ENCODE assay signal across 8 cellular contexts in the genomic region with DNA sequence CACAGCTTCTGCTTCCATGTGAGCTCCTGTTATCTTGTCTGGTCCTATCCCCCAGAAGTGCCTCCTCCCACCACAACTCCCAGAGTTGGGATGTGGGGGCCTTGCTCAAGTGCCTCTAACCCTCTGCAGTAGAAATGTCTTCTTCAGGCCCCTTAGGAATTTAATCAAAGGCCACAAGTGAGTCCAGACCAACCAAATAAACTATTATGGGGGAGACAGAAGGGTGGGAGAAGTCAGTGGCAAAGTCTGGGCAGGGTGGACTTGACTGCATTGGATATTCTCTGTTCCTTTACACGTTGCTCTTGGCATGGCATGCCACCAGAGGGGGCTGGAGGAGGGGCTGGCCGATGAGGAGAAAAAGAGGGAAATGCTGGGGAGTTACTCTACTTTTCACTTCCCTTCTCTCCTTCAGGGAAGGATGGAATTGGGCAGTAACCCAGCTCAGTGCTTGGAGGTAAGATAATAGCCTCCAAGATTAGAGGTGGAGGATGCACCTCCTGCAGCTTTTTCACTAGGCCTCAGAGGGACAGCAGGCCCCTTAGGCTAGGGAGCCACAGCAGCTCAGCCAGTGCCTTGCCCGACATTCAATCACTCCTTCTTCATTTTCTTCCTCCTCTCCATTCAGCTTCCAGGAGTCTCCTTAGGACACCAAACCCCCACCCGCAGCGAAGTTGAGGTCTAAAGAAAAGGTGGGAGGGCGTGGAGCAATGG. TPM values are rescaled to one million over a fixed set of nuclear protein-coding genes. Genes with fewer than 3 reads are reported as not detected.
A peak's percentile ranks its signal among the peaks of the same experiment; 100 is the strongest.
DNase-seq lines count a peak whose midpoint lies in the region; ATAC-seq, FAIRE-seq and TF ChIP-seq lines count a peak whose summit lies in the region.

No MANE protein-coding gene starts in this region.

- CTCF ChIA-PET in activated CD4-positive, alpha-beta T cell treated with anti-CD3 and anti-CD28 coated beads, Interleukin-2, amount 10 ng/mL, durations not matched to agents 7 days and 5 days (lab: Charles Lee), result interaction anchor here (0.6 to 2.3 kb wide), 5 partner anchors 9 to 93 kb away, joined by 3 to 9 read pairs (median 4); no protein-coding TSS in a partner anchor
- CTCF ChIA-PET in GM12878 (lab: Yijun Ruan, JAX), result interaction anchor here (0.9 to 3.5 kb wide), 9 partner anchors 9 to 64 kb away, joined by 3 to 33 read pairs (median 7); a partner anchor contains a TSS

- WGBS in GM12878 (ENCODE audit: insufficient coverage, insufficient replicate concordance, low lambda C conversion rate, missing lambda C conversion rate), result 65% methylated on average over 6 of the region's 6 CpGs
- no CpG with 5 or more reads among the region's 6 CpGs for WGBS in neuronal stem cell (ENCODE audit: extremely low coverage in 2 of 2, insufficient read length in 2 of 2, insufficient replicate concordance in 1 of 2), 2 donors
- WGBS in small intestine, 3 donors, result 64 to 70% (median 67%) methylated on average over 6 of the region's 6 CpGs

- no peak overlapping the region for H4K91ac ChIP-seq in neuronal stem cell (ENCODE audit: low read depth, low read length, poor library complexity)

- no peak overlapping the region for H2BK15ac ChIP-seq in neuronal stem cell (ENCODE audit: low read length)

- H2AFZ ChIP-seq in GM12878 (ENCODE audit: control insufficient read depth, low read depth, low read length), result 0 out of 2 replicates have a peak overlapping the region, but pooled peaks have one; percentile 13
- peak overlapping the region; percentile 25 for H2AFZ ChIP-seq in neuronal stem cell (ENCODE audit: low read length)

- peak; percentile 28; the same call in 1 of the 2 replicates for TF ChIP-seq RAD21 in GM12878 (IDR thresholded peaks at IDR 0.05; ENCODE audit: insufficient read depth, low read depth, low read length)

- no peaks in the 10 kb centered on the region for H3K9me3 ChIP-seq in GM12878 (replicated peaks; ENCODE audit: control insufficient read depth, insufficient read depth, low read length)
- no peaks in the 10 kb centered on the region for H3K9me3 ChIP-seq in neuronal stem cell (replicated peaks in 1 of 2; ENCODE audit: control insufficient read depth in 2 of 2, insufficient read depth in 1 of 2, low read depth in 1 of 2, low read length in 2 of 2)
- no peaks in the 10 kb centered on the region for H3K9me3 ChIP-seq in small intestine (ENCODE audit: control insufficient read depth, low read depth)

- H3K27ac Mint-ChIP-seq in activated CD4-positive, alpha-beta T cell treated with anti-CD3 and anti-CD28 coated beads, Interleukin-2, amount 10 ng/mL, durations not matched to agents 7 days and 5 days, result peak overlapping the region; percentile 97

- peak; percentile 41 for FAIRE-seq in GM12878 (lab: Jason Lieb, UNC)
- no peak for FAIRE-seq in small intestine (lab: Jason Lieb, UNC)
- FAIRE-seq in frontal cortex (lab: Jason Lieb, UNC), result no peak

- peak overlapping the region; percentile 25; the same call in 1 of the 2 replicates for H3K9ac ChIP-seq in GM12878 (ENCODE audit: control insufficient read depth, insufficient read depth, low read length)
- no peak overlapping the region for H3K9ac ChIP-seq in neuronal stem cell (ENCODE audit: low read depth, low read length, poor library complexity)

- peaks cover 2 to 6% of the 10 kb centered on the region in 2 experiments; a peak in 2 of 4 replicates for H3K36me3 ChIP-seq in GM12878 (ENCODE audit: control insufficient read depth in 2 of 2, insufficient read depth in 2 of 2, low read length in 1 of 2)
- H3K36me3 ChIP-seq in neuronal stem cell (replicated peaks in 1 of 2; ENCODE audit: control insufficient read depth in 2 of 2, insufficient read depth in 2 of 2, low read length in 2 of 2), result peaks cover 0 to 14% of the 10 kb centered on the region in 2 donors
- H3K36me3 ChIP-seq in small intestine (ENCODE audit: control insufficient read depth in 2 of 2, insufficient read depth in 2 of 2, low read length in 2 of 2), result no peaks in the 10 kb centered on the region

- no peak for TF ChIP-seq EP300 in GM12878 (IDR thresholded peaks at IDR 0.05; ENCODE audit: borderline replicate concordance in 1 of 2, control insufficient read depth in 1 of 2, low read depth in 2 of 2, low read length in 2 of 2)

- TF ChIP-seq CTCF in GM12878 (IDR thresholded peaks at IDR 0.05 in 2 of 3, conservative IDR thresholded peaks at IDR 0.05 in 1 of 3; ENCODE audit: control insufficient read depth in 2 of 3, extremely low read depth in 1 of 3, insufficient read depth in 1 of 3, low read depth in 3 of 3, low read length in 3 of 3), result peak; percentile 44 to 58 (median 55)

- TF ChIP-seq POLR2A in GM12878 (IDR thresholded peaks at IDR 0.05; ENCODE audit: low read depth, low read length), result no peak

- H3K4me2 ChIP-seq in GM12878 (ENCODE audit: control insufficient read depth, insufficient read depth) (peak overlapping the region; percentile 72), neuronal stem cell (ENCODE audit: insufficient read depth, low read length, poor library complexity, severe bottlenecking) (no peak overlapping the region)

- H3K36me3 Mint-ChIP-seq in activated CD4-positive, alpha-beta T cell treated with anti-CD3 and anti-CD28 coated beads, Interleukin-2, amount 10 ng/mL, durations not matched to agents 7 days and 5 days (ENCODE audit: low read depth), result peaks cover 31% of the 10 kb centered on the region

- H3K18ac ChIP-seq in neuronal stem cell (ENCODE audit: low read length), result peak overlapping the region; percentile 48

- no peaks in the 10 kb centered on the region for H3K79me1 ChIP-seq in neuronal stem cell (ENCODE audit: low read depth, low read length)

- H3K4me3 ChIP-seq in GM12878 (peak overlapping the region; percentile 93; the same call in 1 of the 2 replicates), neuronal stem cell (ENCODE audit: low read length in 2 of 2) (no peak overlapping the region), small intestine (ENCODE audit: low read depth in 1 of 2, low read length in 2 of 2) (no peak overlapping the region)

- H3K27me3 ChIP-seq in GM12878 (replicated peaks in 1 of 2; ENCODE audit: control insufficient read depth in 2 of 2, insufficient read depth in 2 of 2, low read length in 1 of 2) (no peaks in the 10 kb centered on the region; a peak in 1 of 4 replicates), neuronal stem cell (ENCODE audit: control insufficient read depth in 3 of 3, insufficient read depth in 3 of 3, low read depth in 1 of 3, low read length in 3 of 3) (peaks cover 0 to 74% (median 0%) of the 10 kb centered on the region in 3 experiments), small intestine (ENCODE audit: control insufficient read depth in 2 of 2, insufficient read depth in 2 of 2, low read length in 2 of 2) (no peaks in the 10 kb centered on the region)

- no peak overlapping the region for H2BK5ac ChIP-seq in neuronal stem cell (ENCODE audit: low read length)

- H3K27ac ChIP-seq in GM12878 (ENCODE audit: control insufficient read depth, insufficient read depth) (peak overlapping the region; percentile 76; the same call in 1 of the 2 replicates), neuronal stem cell (replicated peaks; ENCODE audit: low read length) (no peak overlapping the region), small intestine (ENCODE audit: low read depth in 1 of 2, low read length in 1 of 2) (no peak overlapping the region)

- SMC1A ChIA-PET in GM12878 (lab: Charles Lee; ENCODE audit: uncharacterized antibody, unreplicated experiment), result interaction anchor here (0.6 to 2.6 kb wide), 10 partner anchors 9 to 362 kb away, joined by 3 to 10 read pairs (median 4); a partner anchor contains a TSS

- intact Hi-C loops in GM12878 (cut with micrococcal nuclease; ENCODE audit: unreplicated experiment), result no loop called here

- no peaks in the 10 kb centered on the region for H4K20me1 ChIP-seq in GM12878 (ENCODE audit: control insufficient read depth, insufficient read depth)

- H4K8ac ChIP-seq in neuronal stem cell (ENCODE audit: low read depth, low read length), result no peak overlapping the region

- H3K27me3 Mint-ChIP-seq in activated CD4-positive, alpha-beta T cell treated with anti-CD3 and anti-CD28 coated beads, Interleukin-2, amount 10 ng/mL, durations not matched to agents 7 days and 5 days, result peaks cover 8% of the 10 kb centered on the region

- no peak overlapping the region for H3K4ac ChIP-seq in neuronal stem cell (ENCODE audit: low read length)

- H3K4me3 Mint-ChIP-seq in activated CD4-positive, alpha-beta T cell treated with anti-CD3 and anti-CD28 coated beads, Interleukin-2, amount 10 ng/mL, durations not matched to agents 7 days and 5 days, result peak overlapping the region; percentile 97

- no TSS peak for BruUV-seq in GM12878 (replicated peaks; lab: Mats Ljungman, UMichigan)

- no peak for DNase-seq in activated CD4-positive, alpha-beta T cell treated with anti-CD3 and anti-CD28 coated beads, Interleukin-2, amount 10 ng/mL, durations not matched to agents 7 days and 5 days
- no peak for DNase-seq in activated CD4-positive, alpha-beta T cell treated with anti-CD3 and anti-CD28 coated beads for 4 hours
- DNase-seq in NCI-H2227 (lab: John Stamatoyannopoulos, UW; ENCODE audit: unreplicated experiment) (peak; percentile 63), GM12878 (ENCODE audit: low read depth, low spot score) (no peak), neuronal stem cell (ENCODE audit: low spot score) (no peak), small intestine (no peak), NCI-H146 (lab: John Stamatoyannopoulos, UW) (no peak), frontal cortex (ENCODE audit: low spot score in 2 of 2) (no peak)

- no peak overlapping the region for H2BK120ac ChIP-seq in neuronal stem cell (ENCODE audit: low read depth, low read length)

- no peak overlapping the region for H2AK5ac ChIP-seq in neuronal stem cell (ENCODE audit: low read depth, low read length)

- peak; percentile 36 for ATAC-seq in GM12878

- no peak overlapping the region for H3K14ac ChIP-seq in neuronal stem cell (ENCODE audit: low read length)

- in situ Hi-C loops in GM12878 (cut with MboI), result no loop called here

- POLR2A ChIA-PET in activated CD4-positive, alpha-beta T cell treated with anti-CD3 and anti-CD28 coated beads, Interleukin-2, amount 10 ng/mL, durations not matched to agents 7 days and 5 days (lab: Charles Lee), result interaction anchor here (0.7 kb wide), 1 partner anchor 12 kb away, joined by 3 read pairs; no protein-coding TSS in a partner anchor
- POLR2A ChIA-PET in GM12878 (lab: Charles Lee), result interaction anchor here (0.5 kb wide), 1 partner anchor 16 kb away, joined by 6 read pairs; no protein-coding TSS in a partner anchor

- H3K23ac ChIP-seq in neuronal stem cell (ENCODE audit: low read depth, low read length, poor library complexity), result no peak overlapping the region

- H3K4me1 ChIP-seq in GM12878 (ENCODE audit: control insufficient read depth, insufficient read depth, low read length) (peaks cover 11% of the 10 kb centered on the region), neuronal stem cell (ENCODE audit: control insufficient read depth in 2 of 2, insufficient read depth in 1 of 2, low read depth in 1 of 2, low read length in 2 of 2) (peaks cover 13 to 14% of the 10 kb centered on the region in 2 donors), small intestine (ENCODE audit: control insufficient read depth in 2 of 2, insufficient read depth in 1 of 2, low read depth in 1 of 2, low read length in 1 of 2) (peaks cover 0 to 2% of the 10 kb centered on the region in 2 donors)

- peaks cover 54% of the 10 kb centered on the region for H3K4me1 Mint-ChIP-seq in activated CD4-positive, alpha-beta T cell treated with anti-CD3 and anti-CD28 coated beads, Interleukin-2, amount 10 ng/mL, durations not matched to agents 7 days and 5 days

- RAD21 ChIA-PET in GM12878 (lab: Charles Lee; ENCODE audit: unreplicated experiment), result interaction anchor here (0.6 to 1.9 kb wide), 4 partner anchors 12 to 342 kb away, joined by 3 to 6 read pairs (median 3); no protein-coding TSS in a partner anchor

- no peak overlapping the region for H2BK12ac ChIP-seq in neuronal stem cell (ENCODE audit: low read length)

- H3K79me2 ChIP-seq in GM12878 (ENCODE audit: control insufficient read depth, insufficient read depth, low read length), result peaks cover 13% of the 10 kb centered on the region

- H3K9me3 Mint-ChIP-seq in activated CD4-positive, alpha-beta T cell treated with anti-CD3 and anti-CD28 coated beads, Interleukin-2, amount 10 ng/mL, durations not matched to agents 7 days and 5 days, result no peaks in the 10 kb centered on the region

RNA-seq across cellular contexts. Expression of a gene that starts 1.2 kb away (rescaled TPM):
- 100 to 1,000 TPM; 306 to 333 TPM for total RNA-seq in activated CD4-positive, alpha-beta T cell treated with anti-CD3 and anti-CD28 coated beads, Interleukin-2, amount 10 ng/mL, durations not matched to agents 7 days and 5 days
- 258 and 299 TPM in 2 replicates for total RNA-seq in GM12878 (2013; cell fraction: nucleolus; rRNA removed)
- 74.6 and 74.9 TPM in 2 replicates for total RNA-seq in GM12878 (2014; rRNA removed)
- total RNA-seq in GM12878 (2014; rRNA removed; fragmentation: Illumina TruSeq; extraction: Trizol), result 41.5 and 45.5 TPM in 2 replicates
- 110 and 135 TPM in 2 replicates for total RNA-seq in GM12878 (2021)
- polyA plus RNA-seq in GM12878 (2011; ENCODE audit: low read depth), result 96.6 TPM
- 61.2 and 115 TPM in 2 replicates for polyA plus RNA-seq in GM12878 (2011; rRNA removed)
- polyA plus RNA-seq in GM12878 (2011; cell fraction: cytosol; rRNA removed), result 117 and 179 TPM in 2 replicates
- 1,109 and 1,353 TPM in 2 replicates for polyA plus RNA-seq in GM12878 (2011; cell fraction: nucleus; rRNA removed)
- 124 and 126 TPM in 2 replicates for polyA plus RNA-seq in GM12878 (2012)
- polyA plus RNA-seq in GM12878 (2014; fragmentation: Illumina TruSeq; extraction: Trizol), result 60.4 and 92.7 TPM in 2 replicates
- 10 to 100 TPM; 55.6 to 65.5 TPM for polyA plus RNA-seq in GM12878 (2014; fragmentation: Nextera tagmentation; extraction: Ambion mirVana)
- polyA plus RNA-seq in GM12878 (2014; rRNA removed), result 129 and 146 TPM in 2 replicates
- polyA plus RNA-seq in GM12878 (2016; fragmentation: Nextera tagmentation; extraction: Ambion mirVana), result 100 to 1,000 TPM; 114 to 122 TPM
- 117 and 189 TPM in 2 replicates for polyA minus RNA-seq in GM12878 (2011; rRNA and poly(A)+ RNA removed)
- polyA minus RNA-seq in GM12878 (2011; cell fraction: cytosol; rRNA and poly(A)+ RNA removed), result 36.4 and 43.8 TPM in 2 replicates
- 211 and 295 TPM in 2 replicates for polyA minus RNA-seq in GM12878 (2011; cell fraction: nucleus; rRNA and poly(A)+ RNA removed)
- polyA plus RNA-seq in neuronal stem cell (2013, experiment 1 of 2), result 77.9 TPM
- 80.8 TPM for polyA plus RNA-seq in neuronal stem cell (2013, experiment 2 of 2)
- polyA plus RNA-seq in small intestine, result 100 to 1,000 TPM in 2 of 3 donors, 10 to 100 TPM in 1; 80.4 to 376 (median 195) TPM
- total RNA-seq in frontal cortex, result 12.6 TPM

RNA-seq across cellular contexts. Expression of a gene that starts 9.8 kb away (rescaled TPM):
- total RNA-seq in activated CD4-positive, alpha-beta T cell treated with anti-CD3 and anti-CD28 coated beads, Interleukin-2, amount 10 ng/mL, durations not matched to agents 7 days and 5 days, result not detected
- 18.3 and 18.9 TPM in 2 replicates for total RNA-seq in GM12878 (2013; cell fraction: nucleolus; rRNA removed)
- total RNA-seq in GM12878 (2014; rRNA removed) (2.5 and 2.6 TPM in 2 replicates), GM12878 (2014; rRNA removed; fragmentation: Illumina TruSeq; extraction: Trizol) (3.0 and 3.2 TPM in 2 replicates), GM12878 (2021) (10.3 and 10.6 TPM in 2 replicates), frontal cortex (32.2 TPM)
- 1.8 TPM for polyA plus RNA-seq in GM12878 (2011; ENCODE audit: low read depth)
- polyA plus RNA-seq in GM12878 (2011; rRNA removed) (6.8 and 8.4 TPM in 2 replicates), GM12878 (2014; fragmentation: Illumina TruSeq; extraction: Trizol) (4.2 and 5.5 TPM in 2 replicates), GM12878 (2014; fragmentation: Nextera tagmentation; extraction: Ambion mirVana) (under 1 TPM; 0.48 to 0.60 TPM), GM12878 (2014; rRNA removed) (6.7 and 7.1 TPM in 2 replicates), GM12878 (2016; fragmentation: Nextera tagmentation; extraction: Ambion mirVana) (1 to 10 TPM; 3.4 to 4.4 TPM), small intestine (1 to 10 TPM in 2 of 3 donors, not detected in 1; 1.1 to 4.0 TPM)
- polyA plus RNA-seq in GM12878 (2011; cell fraction: cytosol; rRNA removed), result 7.9 and 9.8 TPM in 2 replicates
- polyA plus RNA-seq in GM12878 (2011; cell fraction: nucleus; rRNA removed), result 14.7 and 20.5 TPM in 2 replicates
- 3.2 and 3.6 TPM in 2 replicates for polyA plus RNA-seq in GM12878 (2012)
- polyA minus RNA-seq in GM12878 (2011; rRNA and poly(A)+ RNA removed), result 5.5 and 8.0 TPM in 2 replicates
- 4.4 and 5.3 TPM in 2 replicates for polyA minus RNA-seq in GM12878 (2011; cell fraction: cytosol; rRNA and poly(A)+ RNA removed)
- polyA minus RNA-seq in GM12878 (2011; cell fraction: nucleus; rRNA and poly(A)+ RNA removed), result 4.1 and 6.8 TPM in 2 replicates
- 19.9 TPM for polyA plus RNA-seq in neuronal stem cell (2013, experiment 1 of 2)
- polyA plus RNA-seq in neuronal stem cell (2013, experiment 2 of 2), result 21.1 TPM

RNA-seq across cellular contexts. Expression of a gene that starts 12.7 kb away (rescaled TPM):
- total RNA-seq in activated CD4-positive, alpha-beta T cell treated with anti-CD3 and anti-CD28 coated beads, Interleukin-2, amount 10 ng/mL, durations not matched to agents 7 days and 5 days, result 10 to 100 TPM in 1 of 2 experiments, 1 to 10 TPM in 1; 8.1 to 12.7 TPM
- 16.2 and 23.2 TPM in 2 replicates for total RNA-seq in GM12878 (2013; cell fraction: nucleolus; rRNA removed)
- total RNA-seq in GM12878 (2014; rRNA removed), result 10.4 and 16.9 TPM in 2 replicates
- total RNA-seq in GM12878 (2014; rRNA removed; fragmentation: Illumina TruSeq; extraction: Trizol), result 7.8 and 8.2 TPM in 2 replicates
- total RNA-seq in GM12878 (2021), result 12.4 and 16.9 TPM in 2 replicates
- 5.1 TPM for polyA plus RNA-seq in GM12878 (2011; ENCODE audit: low read depth)
- 3.0 and 4.5 TPM in 2 replicates for polyA plus RNA-seq in GM12878 (2011; rRNA removed)
- polyA plus RNA-seq in GM12878 (2011; cell fraction: cytosol; rRNA removed), result 6.9 and 8.0 TPM in 2 replicates
- polyA plus RNA-seq in GM12878 (2011; cell fraction: nucleus; rRNA removed), result 9.9 and 14.0 TPM in 2 replicates
- polyA plus RNA-seq in GM12878 (2012), result 7.3 and 8.1 TPM in 2 replicates
- polyA plus RNA-seq in GM12878 (2014; fragmentation: Illumina TruSeq; extraction: Trizol), result 10.9 and 15.3 TPM in 2 replicates
- 1 to 10 TPM; 3.1 to 5.9 TPM for polyA plus RNA-seq in GM12878 (2014; fragmentation: Nextera tagmentation; extraction: Ambion mirVana)
- polyA plus RNA-seq in GM12878 (2014; rRNA removed), result 15.1 and 18.5 TPM in 2 replicates
- 10 to 100 TPM; 17.8 to 24.9 TPM for polyA plus RNA-seq in GM12878 (2016; fragmentation: Nextera tagmentation; extraction: Ambion mirVana)
- 5.3 and 10.1 TPM in 2 replicates for polyA minus RNA-seq in GM12878 (2011; rRNA and poly(A)+ RNA removed)
- polyA minus RNA-seq in GM12878 (2011; cell fraction: cytosol; rRNA and poly(A)+ RNA removed), result 1.5 and 2.8 TPM in 2 replicates
- 4.7 and 5.6 TPM in 2 replicates for polyA minus RNA-seq in GM12878 (2011; cell fraction: nucleus; rRNA and poly(A)+ RNA removed)
- 8.8 TPM for polyA plus RNA-seq in neuronal stem cell (2013, experiment 1 of 2)
- polyA plus RNA-seq in neuronal stem cell (2013, experiment 2 of 2), result 7.5 TPM
- 10 to 100 TPM in 2 of 3 donors, 1 to 10 TPM in 1; 9.7 to 18.7 (median 12.3) TPM for polyA plus RNA-seq in small intestine
- 23.6 TPM for total RNA-seq in frontal cortex

RNA-seq across cellular contexts. Expression of a gene that starts 17.2 kb away (rescaled TPM):
- 1 to 10 TPM; 1.0 to 1.1 TPM for total RNA-seq in activated CD4-positive, alpha-beta T cell treated with anti-CD3 and anti-CD28 coated beads, Interleukin-2, amount 10 ng/mL, durations not matched to agents 7 days and 5 days
- total RNA-seq in GM12878 (2013; cell fraction: nucleolus; rRNA removed), result 3.4 and 3.9 TPM in 2 replicates
- total RNA-seq in GM12878 (2014; rRNA removed), result 0.11 and 0.40 TPM in 2 replicates
- total RNA-seq in GM12878 (2014; rRNA removed; fragmentation: Illumina TruSeq; extraction: Trizol), result 0.14 and 0.54 TPM in 2 replicates
- 1.8 and 2.2 TPM in 2 replicates for total RNA-seq in GM12878 (2021)
- 0.17 TPM for polyA plus RNA-seq in GM12878 (2011; ENCODE audit: low read depth)
- 0.10 and 0.42 TPM in 2 replicates for polyA plus RNA-seq in GM12878 (2011; rRNA removed)
- polyA plus RNA-seq in GM12878 (2011; cell fraction: cytosol; rRNA removed), result 0.13 TPM in 2 replicates
- polyA plus RNA-seq in GM12878 (2011; cell fraction: nucleus; rRNA removed), result 1.2 and 2.8 TPM in 2 replicates
- polyA plus RNA-seq in GM12878 (2012), result 0.84 and 0.97 TPM in 2 replicates
- 0.19 and 0.56 TPM in 2 replicates for polyA plus RNA-seq in GM12878 (2014; fragmentation: Illumina TruSeq; extraction: Trizol)
- 1 to 10 TPM in 1 of 2 experiments, under 1 TPM in 1; 0.27 to 1.3 TPM for polyA plus RNA-seq in GM12878 (2014; fragmentation: Nextera tagmentation; extraction: Ambion mirVana)
- polyA plus RNA-seq in GM12878 (2014; rRNA removed), result 0.32 and 0.72 TPM in 2 replicates
- 1 to 10 TPM in 1 of 2 experiments, under 1 TPM in 1; 0.59 to 1.2 TPM for polyA plus RNA-seq in GM12878 (2016; fragmentation: Nextera tagmentation; extraction: Ambion mirVana)
- polyA minus RNA-seq in GM12878 (2011; rRNA and poly(A)+ RNA removed), result 0.95 and 1.3 TPM in 2 replicates
- 0.53 and 0.83 TPM in 2 replicates for polyA minus RNA-seq in GM12878 (2011; cell fraction: cytosol; rRNA and poly(A)+ RNA removed)
- 1.7 and 2.7 TPM in 2 replicates for polyA minus RNA-seq in GM12878 (2011; cell fraction: nucleus; rRNA and poly(A)+ RNA removed)
- polyA plus RNA-seq in neuronal stem cell (2013, experiment 1 of 2), result 3.9 TPM
- polyA plus RNA-seq in neuronal stem cell (2013, experiment 2 of 2), result 4.4 TPM
- polyA plus RNA-seq in small intestine, result under 1 TPM in 1 of 3 donors, not detected in 2; 0.55 TPM
- 1.2 TPM for total RNA-seq in frontal cortex
